Comparison of ENCODE assay signal across 16 cellular contexts in genomic region chr5:150233706-150234105, GRCh38. TPM values are rescaled to one million over a fixed set of nuclear protein-coding genes. Genes with fewer than 3 reads are reported as not detected.
"Had no signal": no experiment of that assay in that cellular context is flagged by ENCODE, and none has a peak within 500 bp of the region (broad histone marks: within the 10 kb centered on the region; RNA-seq: fewer than 3 reads in every experiment).

No MANE protein-coding gene starts in this region.

RNA-seq across cellular contexts. Expression of gene SLC6A7, which starts 43.8 kb away (rescaled TPM):
- total RNA-seq: dermis blood vessel endothelial cell, endodermal cell, esophagus mucosa, esophagus squamous epithelium, glomerular endothelial cell, heart right ventricle, kidney epithelial cell, left cardiac atrium, left lung, left ventricle myocardium superior, lower lobe of right lung, lung microvascular endothelial cell, mesenteric fat pad, mesothelial cell of epicardium, myocyte had no signal
- polyA plus RNA-seq: heart right ventricle, keratinocyte had no signal

RNA-seq across cellular contexts. Expression of gene CAMK2A, which starts 55.9 kb away (rescaled TPM):
- total RNA-seq: dermis blood vessel endothelial cell, glomerular endothelial cell, kidney epithelial cell, lung microvascular endothelial cell, mesenteric fat pad had no signal
